ENCODE assay signal across 1 cellular context in the genomic region with DNA sequence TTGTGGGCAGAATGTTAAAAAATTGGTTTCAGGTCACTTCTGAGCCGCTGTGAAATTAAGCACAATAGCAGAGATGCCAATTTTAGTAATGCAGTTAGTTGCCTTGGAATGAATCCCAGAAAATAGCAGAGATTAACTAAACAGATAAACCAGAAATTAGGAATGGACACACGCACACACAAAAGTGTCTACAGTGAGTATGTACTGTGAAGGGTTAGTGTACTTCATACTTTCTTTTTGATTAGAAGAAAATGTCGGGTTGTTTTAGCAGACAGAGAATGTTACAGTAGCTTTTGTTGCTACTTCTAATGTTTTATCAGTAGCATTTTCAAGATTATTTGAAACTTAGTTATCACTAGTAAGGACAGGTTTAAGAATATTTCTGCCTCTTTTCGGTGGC.
A peak's percentile ranks its signal among the peaks of the same experiment; 100 is the strongest.
TF ChIP-seq lines count a peak whose summit lies in the region.

No MANE protein-coding gene starts in this region.

TF ChIP-seq in SK-N-SH treated with all-trans-retinoic acid at 6 μM for 48 hours, 23 proteins besides CTCF, POLR2A, EP300 and RAD21 (continued from another document):
- TF ChIP-seq, protein P1, sequence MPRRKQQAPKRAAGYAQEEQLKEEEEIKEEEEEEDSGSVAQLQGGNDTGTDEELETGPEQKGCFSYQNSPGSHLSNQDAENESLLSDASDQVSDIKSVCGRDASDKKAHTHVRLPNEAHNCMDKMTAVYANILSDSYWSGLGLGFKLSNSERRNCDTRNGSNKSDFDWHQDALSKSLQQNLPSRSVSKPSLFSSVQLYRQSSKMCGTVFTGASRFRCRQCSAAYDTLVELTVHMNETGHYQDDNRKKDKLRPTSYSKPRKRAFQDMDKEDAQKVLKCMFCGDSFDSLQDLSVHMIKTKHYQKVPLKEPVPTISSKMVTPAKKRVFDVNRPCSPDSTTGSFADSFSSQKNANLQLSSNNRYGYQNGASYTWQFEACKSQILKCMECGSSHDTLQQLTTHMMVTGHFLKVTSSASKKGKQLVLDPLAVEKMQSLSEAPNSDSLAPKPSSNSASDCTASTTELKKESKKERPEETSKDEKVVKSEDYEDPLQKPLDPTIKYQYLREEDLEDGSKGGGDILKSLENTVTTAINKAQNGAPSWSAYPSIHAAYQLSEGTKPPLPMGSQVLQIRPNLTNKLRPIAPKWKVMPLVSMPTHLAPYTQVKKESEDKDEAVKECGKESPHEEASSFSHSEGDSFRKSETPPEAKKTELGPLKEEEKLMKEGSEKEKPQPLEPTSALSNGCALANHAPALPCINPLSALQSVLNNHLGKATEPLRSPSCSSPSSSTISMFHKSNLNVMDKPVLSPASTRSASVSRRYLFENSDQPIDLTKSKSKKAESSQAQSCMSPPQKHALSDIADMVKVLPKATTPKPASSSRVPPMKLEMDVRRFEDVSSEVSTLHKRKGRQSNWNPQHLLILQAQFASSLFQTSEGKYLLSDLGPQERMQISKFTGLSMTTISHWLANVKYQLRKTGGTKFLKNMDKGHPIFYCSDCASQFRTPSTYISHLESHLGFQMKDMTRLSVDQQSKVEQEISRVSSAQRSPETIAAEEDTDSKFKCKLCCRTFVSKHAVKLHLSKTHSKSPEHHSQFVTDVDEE (CRISPR knock-in tag; IDR thresholded peaks at IDR 0.05) = peak; percentile 78
- no peak for TF ChIP-seq BACH2 (CRISPR knock-in tag; IDR thresholded peaks at IDR 0.05; ENCODE audit: borderline replicate concordance)
- no peak for TF ChIP-seq SNAI2 (CRISPR knock-in tag; IDR thresholded peaks at IDR 0.05)
- TF ChIP-seq ESRRG (CRISPR knock-in tag; IDR thresholded peaks at IDR 0.05) = no peak
